Comparison of ENCODE assay signal across 1 cellular context in genomic region chr15:82808634-82809041, GRCh38.
TF ChIP-seq lines count a peak whose summit lies in the region.

No MANE protein-coding gene starts in this region.

TF ChIP-seq in SK-N-SH treated with all-trans-retinoic acid at 6 μM for 48 hours, 23 proteins besides CTCF, POLR2A, EP300 and RAD21 (continued from another document):
- TF ChIP-seq ZNF565 (CRISPR knock-in tag; conservative IDR thresholded peaks at IDR 0.05; ENCODE audit: low read depth) (no peak), CREB5 (CRISPR knock-in tag; IDR thresholded peaks at IDR 0.05; ENCODE audit: low read depth) (no peak)
